In genomic region chr5:151651997-151652645, GRCh38 we compare ENCODE assay signal across 8 cellular contexts. TPM values are rescaled to one million over a fixed set of nuclear protein-coding genes. Genes with fewer than 3 reads are reported as not detected.
A peak's percentile ranks its signal among the peaks of the same experiment; 100 is the strongest.
DNase-seq lines count a peak whose midpoint lies in the region; ATAC-seq and TF ChIP-seq lines count a peak whose summit lies in the region.

No MANE protein-coding gene starts in this region.

- no peak overlapping the region for H3K4me3 Mint-ChIP-seq in GM23338
- H3K4me3 Mint-ChIP-seq in activated T-helper 17 cell treated with anti-CD3 and anti-CD28 coated beads, Interleukin-2, amount 50 U/mL, for 72 hours, result no peak overlapping the region
- H3K4me3 Mint-ChIP-seq in osteocyte (ENCODE audit: unreplicated experiment), result no peak overlapping the region

- no peaks in the 10 kb centered on the region for H3K79me2 ChIP-seq in GM23338 (replicated peaks; ENCODE audit: insufficient read depth)

- DNase-seq in GDM1 (lab: John Stamatoyannopoulos, UW) (peak; percentile 65), GM23338 (ENCODE audit: low spot score) (peak; percentile 93), Kasumi-1 (lab: John Stamatoyannopoulos, UW) (peak; percentile 83), RWPE2 (ENCODE audit: low spot score) (peak; percentile 81), foreskin keratinocyte (peak in 1 of 2 donors; percentile 68), osteocyte (ENCODE audit: extremely low spot score, unreplicated experiment) (peak; percentile 92), upper lobe of left lung (peak in 1 of 2 donors; percentile 75)

- no peaks in the 10 kb centered on the region for H3K9me2 ChIP-seq in GM23338 (ENCODE audit: insufficient read depth)

- H3K27ac Mint-ChIP-seq in GM23338 (no peak overlapping the region), osteocyte (ENCODE audit: unreplicated experiment) (no peak overlapping the region)
- H3K27ac Mint-ChIP-seq in activated T-helper 17 cell treated with anti-CD3 and anti-CD28 coated beads, Interleukin-2, amount 50 U/mL, for 72 hours, result no peak overlapping the region

- H3K4me1 Mint-ChIP-seq in GM23338 (peaks cover 6% of the 10 kb centered on the region; the same call in 2 of the 3 replicates), osteocyte (ENCODE audit: unreplicated experiment) (peaks cover 7% of the 10 kb centered on the region)
- no peaks in the 10 kb centered on the region for H3K4me1 Mint-ChIP-seq in activated T-helper 17 cell treated with anti-CD3 and anti-CD28 coated beads, Interleukin-2, amount 50 U/mL, for 72 hours

- no peaks in the 10 kb centered on the region for H3K36me3 ChIP-seq in GM23338 (ENCODE audit: insufficient read depth)
- no peaks in the 10 kb centered on the region for H3K36me3 ChIP-seq in RWPE2 (ENCODE audit: low read depth)
- no peaks in the 10 kb centered on the region for H3K36me3 ChIP-seq in upper lobe of left lung

- H3K4me3 ChIP-seq in GM23338 (no peak overlapping the region), RWPE2 (ENCODE audit: severe bottlenecking) (no peak overlapping the region), upper lobe of left lung (no peak overlapping the region)

- H3K27me3 Mint-ChIP-seq in GM23338 (ENCODE audit: insufficient read depth, low read depth, poor library complexity), result peaks cover 3% of the 10 kb centered on the region
- peaks cover 3% of the 10 kb centered on the region for H3K27me3 Mint-ChIP-seq in activated T-helper 17 cell treated with anti-CD3 and anti-CD28 coated beads, Interleukin-2, amount 50 U/mL, for 72 hours
- H3K27me3 Mint-ChIP-seq in osteocyte (ENCODE audit: unreplicated experiment), result no peaks in the 10 kb centered on the region

- WGBS in upper lobe of left lung, 2 donors, result 0 to 3% methylated on average over 3 to 6 of the region's 6 CpGs

- H3K36me3 Mint-ChIP-seq in GM23338 (ENCODE audit: low read depth) (no peaks in the 10 kb centered on the region), osteocyte (ENCODE audit: unreplicated experiment) (no peaks in the 10 kb centered on the region)
- no peaks in the 10 kb centered on the region for H3K36me3 Mint-ChIP-seq in activated T-helper 17 cell treated with anti-CD3 and anti-CD28 coated beads, Interleukin-2, amount 50 U/mL, for 72 hours (ENCODE audit: low read depth)

- H3K9me3 ChIP-seq in RWPE2 (ENCODE audit: severe bottlenecking), result no peaks in the 10 kb centered on the region
- no peaks in the 10 kb centered on the region for H3K9me3 ChIP-seq in upper lobe of left lung

- H2AFZ ChIP-seq in GM23338, result 0 out of 2 replicates have a peak overlapping the region, but pooled peaks have one; percentile 61

- TF ChIP-seq POLR2A in upper lobe of left lung (IDR thresholded peaks at IDR 0.05), result no peak

- H3K4me1 ChIP-seq in GM23338 (ENCODE audit: insufficient read depth) (no peaks in the 10 kb centered on the region), RWPE2 (ENCODE audit: insufficient read depth, poor library complexity, severe bottlenecking) (peaks cover 10% of the 10 kb centered on the region), foreskin keratinocyte (peaks cover 10% of the 10 kb centered on the region), upper lobe of left lung (no peaks in the 10 kb centered on the region)

- TF ChIP-seq EP300 in upper lobe of left lung (IDR thresholded peaks at IDR 0.05), result no peak

- H3K27me3 ChIP-seq in GM23338 (ENCODE audit: insufficient read depth), result no peaks in the 10 kb centered on the region
- H3K27me3 ChIP-seq in RWPE2 (ENCODE audit: insufficient read depth, poor library complexity, severe bottlenecking), result no peaks in the 10 kb centered on the region
- no peaks in the 10 kb centered on the region for H3K27me3 ChIP-seq in foreskin keratinocyte
- no peaks in the 10 kb centered on the region for H3K27me3 ChIP-seq in upper lobe of left lung

- peak; percentile 99 for ATAC-seq in GM23338
- peak; percentile 94 for ATAC-seq in RWPE2 (ENCODE audit: low read depth)
- peak; percentile 96 for ATAC-seq in activated T-helper 17 cell treated with anti-CD3 and anti-CD28 coated beads, Interleukin-2, amount 50 U/mL, for 72 hours (replicated peaks)
- ATAC-seq in foreskin keratinocyte, result peak; percentile 77
- ATAC-seq in upper lobe of left lung (ENCODE audit: low FRiP score in 2 of 2), result peak; percentile 69 to 94

- H3K27ac ChIP-seq in GM23338 (ENCODE audit: low read depth) (no peak overlapping the region), RWPE2 (ENCODE audit: poor library complexity, severe bottlenecking) (no peak overlapping the region), foreskin keratinocyte (peak overlapping the region; percentile 52), upper lobe of left lung (no peak overlapping the region)

- H3K4me2 ChIP-seq in GM23338, result no peak overlapping the region

- H3K9me3 Mint-ChIP-seq in GM23338 (no peaks in the 10 kb centered on the region), osteocyte (ENCODE audit: unreplicated experiment) (no peaks in the 10 kb centered on the region)
- H3K9me3 Mint-ChIP-seq in activated T-helper 17 cell treated with anti-CD3 and anti-CD28 coated beads, Interleukin-2, amount 50 U/mL, for 72 hours, result no peaks in the 10 kb centered on the region

- no peaks in the 10 kb centered on the region for H3F3A ChIP-seq in GM23338 (replicated peaks; ENCODE audit: low read depth)

- TF ChIP-seq CTCF in GM23338 (conservative IDR thresholded peaks at IDR 0.05; ENCODE audit: low read depth in 2 of 2), result peak; percentile 95 to 97
- peak; percentile 99 for TF ChIP-seq CTCF in RWPE2 (IDR thresholded peaks at IDR 0.05; ENCODE audit: poor library complexity, severe bottlenecking)
- TF ChIP-seq CTCF in foreskin keratinocyte (conservative IDR thresholded peaks at IDR 0.05), result peak; percentile 97
- peak; percentile 93 for TF ChIP-seq CTCF in osteocyte (IDR thresholded peaks at IDR 0.05)
- TF ChIP-seq CTCF in upper lobe of left lung (IDR thresholded peaks at IDR 0.05), result peak; percentile 75 to 88 (median 82)

- no peaks in the 10 kb centered on the region for H4K20me1 ChIP-seq in GM23338 (replicated peaks; ENCODE audit: insufficient read depth)

TF ChIP-seq in GM23338, 12 proteins besides CTCF, POLR2A, EP300 and RAD21 (continues in another document):
- TF ChIP-seq JUNB (IDR thresholded peaks at IDR 0.05; ENCODE audit: unreplicated experiment), result no peak
- TF ChIP-seq NANOG (IDR thresholded peaks at IDR 0.05; ENCODE audit: borderline replicate concordance), result no peak

RNA-seq across cellular contexts. Expression of gene SPARC, which starts 34.6 kb away (rescaled TPM):
- total RNA-seq in GM23338 (2014; rRNA removed; shearing (Covaris generic)), result 203 and 218 TPM in 2 replicates
- polyA plus RNA-seq in GM23338 (2016; fragmentation: Nextera tagmentation; extraction: Ambion mirVana) (200 and 225 TPM in 2 replicates), foreskin keratinocyte (365 and 441 TPM in 2 replicates)
- total RNA-seq in activated T-helper 17 cell treated with anti-CD3 and anti-CD28 coated beads, Interleukin-2, amount 50 U/mL, for 72 hours, result under 1 TPM in 1 of 2 donors, not detected in 1; 0.26 TPM
- total RNA-seq in foreskin keratinocyte (459 and 490 TPM in 2 replicates), osteocyte (9,466 and 10,195 TPM in 2 replicates), upper lobe of left lung (1,000 to 10,000 TPM in 1 of 6 donors, 100 to 1,000 TPM in 5; 234 to 1,553 (median 581) TPM)

Comparison
In these comparisons a context has a peak if more than half of its experiments do, and no peak if none do; other contexts are left out.
1. RNA of gene SPARC, which starts 34.6 kb away (total RNA-seq): 9,466 to 10,195 TPM in osteocyte, 234 to 1,553 TPM in upper lobe of left lung, 459 to 490 TPM in foreskin keratinocyte and 203 to 218 TPM in GM23338; 0.26 TPM in activated T-helper 17 cell treated with anti-CD3 and anti-CD28 coated beads, Interleukin-2, amount 50 U/mL, for 72 hours; every median in the first group is over 100 times any median in the second.
2. Peak in every context shown above with its lines, with median percentiles within 50 percentile points of each other: ATAC-seq and CTCF ChIP-seq.